Comparison of ENCODE assay signal across 10 cellular contexts in genomic region chr1:226973371-226973897, GRCh38. TPM values are rescaled to one million over a fixed set of nuclear protein-coding genes. Genes with fewer than 3 reads are reported as not detected.
DNase-seq lines count a peak whose midpoint lies in the region; ATAC-seq and TF ChIP-seq lines count a peak whose summit lies in the region.
"Had no signal": no experiment of that assay in that cellular context is flagged by ENCODE, and none has a peak within 500 bp of the region (broad histone marks: within the 10 kb centered on the region; RNA-seq: fewer than 3 reads in every experiment).

No MANE protein-coding gene starts in this region.

- intact Hi-C loops in PC-9 (cut with micrococcal nuclease; ENCODE audit: unreplicated experiment): no loop called here
- intact Hi-C loops in activated CD4-positive, alpha-beta memory T cell treated with anti-CD3 and anti-CD28 coated beads for 36 hours (cut with micrococcal nuclease): no loop called here

- no peak overlapping the region for H3K4me3 Mint-ChIP-seq in osteocyte (ENCODE audit: unreplicated experiment)
- H3K4me3 Mint-ChIP-seq in activated CD4-positive, alpha-beta memory T cell treated with anti-CD3 and anti-CD28 coated beads for 36 hours: no peak overlapping the region
- H3K4me3 Mint-ChIP-seq: activated naive CD8-positive, alpha-beta T cell treated with anti-CD3 and anti-CD28 coated beads, Interleukin-2, amount 10 ng/mL, durations not matched to agents 7 days and 5 days had no signal

- ATAC-seq in GM19395 (IDR thresholded peaks at IDR 0.05; ENCODE audit: unreplicated experiment) (no peak), GM19452 (IDR thresholded peaks at IDR 0.05; ENCODE audit: unreplicated experiment) (no peak)

- CTCF ChIA-PET in PC-9 (lab: Charles Lee): no interaction called here
- CTCF ChIA-PET in activated CD4-positive, alpha-beta memory T cell treated with anti-CD3 and anti-CD28 coated beads for 36 hours (lab: Charles Lee): no interaction called here

- H3K4me3 ChIP-seq in AG10803 (ENCODE audit: low read length) (no peak overlapping the region), PC-9 (no peak overlapping the region)
- H3K4me3 ChIP-seq: BLaER1 treated with 17β-estradiol and CSF1 and Interleukin-3, amounts not matched to agents 10 nM and 100 nM had no signal

- no peaks in the 10 kb centered on the region for H4K20me1 ChIP-seq in PC-9 (ENCODE audit: insufficient read depth)

- peaks cover 11% of the 10 kb centered on the region for H3K36me3 Mint-ChIP-seq in osteocyte (ENCODE audit: unreplicated experiment)
- H3K36me3 Mint-ChIP-seq in activated CD4-positive, alpha-beta memory T cell treated with anti-CD3 and anti-CD28 coated beads for 36 hours: peaks cover 18% of the 10 kb centered on the region

- no peak for TF ChIP-seq CTCF in AG10803 (conservative IDR thresholded peaks at IDR 0.05; ENCODE audit: low read length)
- no peak for TF ChIP-seq CTCF in PC-9 (conservative IDR thresholded peaks at IDR 0.05)
- TF ChIP-seq CTCF in osteocyte (IDR thresholded peaks at IDR 0.05): no peak

- peaks cover 25% of the 10 kb centered on the region for H3K4me1 Mint-ChIP-seq in osteocyte (ENCODE audit: unreplicated experiment)
- peaks cover 2% of the 10 kb centered on the region for H3K4me1 Mint-ChIP-seq in activated CD4-positive, alpha-beta memory T cell treated with anti-CD3 and anti-CD28 coated beads for 36 hours (ENCODE audit: low read depth)

- H3K27me3 ChIP-seq in PC-9 (ENCODE audit: insufficient read depth, low read depth): no peaks in the 10 kb centered on the region
- H3K27me3 ChIP-seq: BLaER1 treated with 17β-estradiol and CSF1 and Interleukin-3, amounts not matched to agents 10 nM and 100 nM had no signal

- no peaks in the 10 kb centered on the region for H3F3A ChIP-seq in PC-9 (ENCODE audit: insufficient read depth, low read depth)

- BruUV-seq in PC-9 (replicated peaks; lab: Mats Ljungman, UMichigan): no TSS peak

- H3K4me2 ChIP-seq in PC-9: no peak overlapping the region

- H3K9me3 Mint-ChIP-seq in osteocyte (ENCODE audit: unreplicated experiment): peaks cover 7% of the 10 kb centered on the region
- peaks cover 6% of the 10 kb centered on the region for H3K9me3 Mint-ChIP-seq in activated CD4-positive, alpha-beta memory T cell treated with anti-CD3 and anti-CD28 coated beads for 36 hours

- H3K9me2 ChIP-seq in PC-9 (ENCODE audit: insufficient read depth): no peaks in the 10 kb centered on the region

- H3K27me3 Mint-ChIP-seq in osteocyte (ENCODE audit: unreplicated experiment): no peaks in the 10 kb centered on the region
- no peaks in the 10 kb centered on the region for H3K27me3 Mint-ChIP-seq in activated CD4-positive, alpha-beta memory T cell treated with anti-CD3 and anti-CD28 coated beads for 36 hours
- H3K27me3 Mint-ChIP-seq: activated naive CD8-positive, alpha-beta T cell treated with anti-CD3 and anti-CD28 coated beads, Interleukin-2, amount 10 ng/mL, durations not matched to agents 7 days and 5 days had no signal

- POLR2A ChIA-PET in PC-9 (lab: Charles Lee; ENCODE audit: unreplicated experiment): interaction anchor here (0.6 kb wide), 1 partner anchor 13 kb away, joined by 6 read pairs; no protein-coding TSS in a partner anchor
- POLR2A ChIA-PET in activated CD4-positive, alpha-beta memory T cell treated with anti-CD3 and anti-CD28 coated beads for 36 hours (lab: Charles Lee): no interaction called here

- H3K79me2 ChIP-seq in PC-9 (ENCODE audit: low read depth): no peaks in the 10 kb centered on the region

- H3K27ac Mint-ChIP-seq in osteocyte (ENCODE audit: unreplicated experiment): peak overlapping the region; percentile 86
- no peak overlapping the region for H3K27ac Mint-ChIP-seq in activated CD4-positive, alpha-beta memory T cell treated with anti-CD3 and anti-CD28 coated beads for 36 hours
- H3K27ac Mint-ChIP-seq: activated naive CD8-positive, alpha-beta T cell treated with anti-CD3 and anti-CD28 coated beads, Interleukin-2, amount 10 ng/mL, durations not matched to agents 7 days and 5 days had no signal

- 0 out of 2 replicates have a peak, but pooled peaks cover 7% of the 10 kb centered on the region for H3K9me3 ChIP-seq in PC-9 (ENCODE audit: insufficient read depth, low read depth)

- H3K27ac ChIP-seq in PC-9: 0 out of 2 replicates have a peak overlapping the region, but pooled peaks have one; percentile 0

- no peak overlapping the region for H2AFZ ChIP-seq in PC-9

- DNase-seq in AG10803 (ENCODE audit: low read depth) (peak; percentile 43), PC-9 (no peak), fibroblast of peridontal ligament (ENCODE audit: extremely low read depth) (peak; percentile 62), osteocyte (ENCODE audit: extremely low spot score, unreplicated experiment) (no peak), H4 (ENCODE audit: low spot score) (no peak)
- no peak for DNase-seq in activated CD4-positive, alpha-beta memory T cell treated with anti-CD3 and anti-CD28 coated beads for 36 hours
- DNase-seq: activated naive CD8-positive, alpha-beta T cell treated with anti-CD3 and anti-CD28 coated beads, Interleukin-2, amount 10 ng/mL, durations not matched to agents 7 days and 5 days had no signal

- no peaks in the 10 kb centered on the region for H3K4me1 ChIP-seq in PC-9 (replicated peaks; ENCODE audit: insufficient read depth)

- peaks cover 15% of the 10 kb centered on the region for H3K36me3 ChIP-seq in PC-9 (ENCODE audit: low read depth)

RNA-seq across cellular contexts. Expression of gene COQ8A, which starts 33.3 kb away (rescaled TPM):
- total RNA-seq in PC-9 (2021): 32.9 and 37.9 TPM in 2 replicates
- 16.0 and 16.2 TPM in 2 replicates for total RNA-seq in osteocyte
- 10 to 100 TPM; 19.8 to 22.2 TPM for total RNA-seq in activated CD4-positive, alpha-beta memory T cell treated with anti-CD3 and anti-CD28 coated beads for 36 hours
- total RNA-seq in H4 (2014; rRNA removed; shearing (Covaris generic)): 7.2 and 8.3 TPM in 2 replicates

Comparison
In these comparisons a context has a peak if more than half of its experiments do, and no peak if none do; other contexts are left out.
1. DNase-seq: peak in AG10803 (single experiment) and fibroblast of peridontal ligament (single experiment); none in PC-9 (0 of 2), osteocyte (single experiment), activated CD4-positive, alpha-beta memory T cell treated with anti-CD3 and anti-CD28 coated beads for 36 hours (single experiment) and H4 (single experiment).